ENCODE assay signal across 7 cellular contexts in genomic region chr11:117095301-117096139, GRCh38. TPM values are rescaled to one million over a fixed set of nuclear protein-coding genes. Genes with fewer than 3 reads are reported as not detected.
A peak's percentile ranks its signal among the peaks of the same experiment; 100 is the strongest.
DNase-seq lines count a peak whose midpoint lies in the region; ATAC-seq and TF ChIP-seq lines count a peak whose summit lies in the region.

No MANE protein-coding gene starts in this region.

- H2AFZ ChIP-seq in GM23338 (no peak overlapping the region), PC-3 (ENCODE audit: low read length) (no peak overlapping the region)

- H3K27ac ChIP-seq in GM23338 (ENCODE audit: low read depth), result no peak overlapping the region
- H3K27ac ChIP-seq in PC-3 (ENCODE audit: low read length), result no peak overlapping the region
- peak overlapping the region in 1 of 2 donors; percentile 21 for H3K27ac ChIP-seq in aorta (ENCODE audit: low read depth in 1 of 2, low read length in 2 of 2)

- H4K20me1 ChIP-seq in GM23338 (replicated peaks; ENCODE audit: insufficient read depth) (peaks cover 29% of the 10 kb centered on the region), PC-3 (ENCODE audit: low read length) (peaks cover 53% of the 10 kb centered on the region)

- DNase-seq in GM23338 (ENCODE audit: low spot score) (no peak), PC-3 (peak; percentile 70), endothelial cell (ENCODE audit: low spot score) (no peak), progenitor cell of endocrine pancreas (ENCODE audit: low spot score, unreplicated experiment) (no peak), NCI-H69 (lab: John Stamatoyannopoulos, UW) (no peak), aorta (no peak), SKM-1 (lab: John Stamatoyannopoulos, UW; ENCODE audit: unreplicated experiment) (no peak)

- no peak overlapping the region for H3K27ac Mint-ChIP-seq in GM23338
- H3K27ac Mint-ChIP-seq in endothelial cell (ENCODE audit: unreplicated experiment), result peak overlapping the region; percentile 9
- peak overlapping the region; percentile 95 for H3K27ac Mint-ChIP-seq in progenitor cell of endocrine pancreas

- TF ChIP-seq CTCF in GM23338 (conservative IDR thresholded peaks at IDR 0.05; ENCODE audit: low read depth in 2 of 2) (no peak), PC-3 (conservative IDR thresholded peaks at IDR 0.05; ENCODE audit: low read depth, low read length) (no peak), endothelial cell (IDR thresholded peaks at IDR 0.05; ENCODE audit: unreplicated experiment) (no peak), progenitor cell of endocrine pancreas (IDR thresholded peaks at IDR 0.05; ENCODE audit: unreplicated experiment) (no peak)

- no peaks in the 10 kb centered on the region for H3K36me3 ChIP-seq in GM23338 (ENCODE audit: insufficient read depth)
- H3K36me3 ChIP-seq in PC-3 (ENCODE audit: low read depth, low read length), result no peaks in the 10 kb centered on the region
- H3K36me3 ChIP-seq in aorta (ENCODE audit: control insufficient read depth in 1 of 2, insufficient read depth in 2 of 2, low read length in 1 of 2), result no peaks in the 10 kb centered on the region

- POLR2A ChIA-PET in PC-3 (lab: Charles Lee; ENCODE audit: unreplicated experiment), result interaction anchor here (0.6 kb wide), 1 partner anchor 69 kb away, joined by 4 read pairs; no protein-coding TSS in a partner anchor

- intact Hi-C loops in PC-3 (cut with micrococcal nuclease), result loop anchor here (2.0 kb wide), 1 partner anchor 23 kb away; no protein-coding TSS in a partner anchor
- intact Hi-C loops in aorta (cut with DNase I), result loop anchor here in 1 of 2 donors (10.0 kb wide), 1 partner anchor 111 kb away; no protein-coding TSS in a partner anchor

- H3K36me3 Mint-ChIP-seq in GM23338 (ENCODE audit: low read depth) (peaks cover 15% of the 10 kb centered on the region), endothelial cell (ENCODE audit: low read depth, unreplicated experiment) (peaks cover 4% of the 10 kb centered on the region), progenitor cell of endocrine pancreas (ENCODE audit: insufficient read depth) (peaks cover 7% of the 10 kb centered on the region)

- H3K9me2 ChIP-seq in GM23338 (ENCODE audit: insufficient read depth) (no peaks in the 10 kb centered on the region), PC-3 (replicated peaks; ENCODE audit: low read length) (no peaks in the 10 kb centered on the region)

- peak overlapping the region; percentile 92; the same call in 1 of the 3 replicates for H3K4me3 Mint-ChIP-seq in GM23338
- H3K4me3 Mint-ChIP-seq in endothelial cell (ENCODE audit: unreplicated experiment), result peak overlapping the region; percentile 94
- H3K4me3 Mint-ChIP-seq in progenitor cell of endocrine pancreas (ENCODE audit: low read depth), result peak overlapping the region; percentile 98

- H3F3A ChIP-seq in GM23338 (replicated peaks; ENCODE audit: low read depth) (no peaks in the 10 kb centered on the region), PC-3 (ENCODE audit: low read length, unreplicated experiment) (no peaks in the 10 kb centered on the region)

- H3K4me1 Mint-ChIP-seq in GM23338 (peaks cover 33% of the 10 kb centered on the region), endothelial cell (ENCODE audit: unreplicated experiment) (peaks cover 32% of the 10 kb centered on the region), progenitor cell of endocrine pancreas (ENCODE audit: low read depth) (peaks cover 47% of the 10 kb centered on the region)

- no peak for ATAC-seq in GM23338
- no peak for ATAC-seq in PC-3
- ATAC-seq in aorta (ENCODE audit: low FRiP score), result no peak

- H3K9me3 Mint-ChIP-seq in GM23338, result no peaks in the 10 kb centered on the region; the same call in 1 of the 3 replicates
- no peaks in the 10 kb centered on the region for H3K9me3 Mint-ChIP-seq in endothelial cell (ENCODE audit: unreplicated experiment)
- H3K9me3 Mint-ChIP-seq in progenitor cell of endocrine pancreas (ENCODE audit: low read depth), result peaks cover 2% of the 10 kb centered on the region

- H3K79me2 ChIP-seq in GM23338 (replicated peaks; ENCODE audit: insufficient read depth) (peaks cover 73% of the 10 kb centered on the region), PC-3 (ENCODE audit: low read length) (peaks cover 74% of the 10 kb centered on the region)

- H3K9ac ChIP-seq in PC-3 (ENCODE audit: low read length), result no peak overlapping the region

- CTCF ChIA-PET in PC-3 (lab: Charles Lee), result no interaction called here

- H3K4me2 ChIP-seq in GM23338, result peak overlapping the region; percentile 95
- H3K4me2 ChIP-seq in PC-3 (ENCODE audit: low read length), result peak overlapping the region; percentile 94

- BruUV-seq in PC-3 (replicated peaks; lab: Mats Ljungman, UMichigan), result no TSS peak

- H3K4me3 ChIP-seq in GM23338 (peak overlapping the region; percentile 92), PC-3 (ENCODE audit: low read length) (peak overlapping the region; percentile 95), aorta (ENCODE audit: low read length in 2 of 2) (no peak overlapping the region)

- H3K4me1 ChIP-seq in GM23338 (ENCODE audit: insufficient read depth), result peaks cover 23% of the 10 kb centered on the region
- H3K4me1 ChIP-seq in PC-3 (ENCODE audit: insufficient read depth, low read length), result peaks cover 46% of the 10 kb centered on the region
- H3K4me1 ChIP-seq in aorta (ENCODE audit: control insufficient read depth in 1 of 2, insufficient read depth in 2 of 2, low read length in 2 of 2), result peaks cover 3 to 4% of the 10 kb centered on the region in 2 donors

- WGBS in aorta, 2 donors, result 39 to 49% methylated on average over 9 of the region's 9 CpGs

- H3K27me3 Mint-ChIP-seq in GM23338 (ENCODE audit: insufficient read depth, low read depth, poor library complexity), result peaks cover 12% of the 10 kb centered on the region
- peaks cover 3% of the 10 kb centered on the region for H3K27me3 Mint-ChIP-seq in endothelial cell (ENCODE audit: unreplicated experiment)
- H3K27me3 Mint-ChIP-seq in progenitor cell of endocrine pancreas, result no peaks in the 10 kb centered on the region

- no peaks in the 10 kb centered on the region for H3K9me3 ChIP-seq in PC-3 (ENCODE audit: low read length)
- H3K9me3 ChIP-seq in aorta (ENCODE audit: control insufficient read depth, low read length), result no peaks in the 10 kb centered on the region

- H3K27me3 ChIP-seq in GM23338 (ENCODE audit: insufficient read depth) (no peaks in the 10 kb centered on the region), PC-3 (ENCODE audit: low read length) (no peaks in the 10 kb centered on the region), aorta (ENCODE audit: control insufficient read depth in 1 of 2, insufficient read depth in 2 of 2, low read length in 1 of 2) (no peaks in the 10 kb centered on the region)

TF ChIP-seq in GM23338, 12 proteins besides CTCF, POLR2A, EP300 and RAD21 (continues in another document):
- TF ChIP-seq EZH2 (IDR thresholded peaks at IDR 0.05; ENCODE audit: low read depth, unreplicated experiment) (no peak), ZNF114 (CRISPR knock-in tag; IDR thresholded peaks at IDR 0.05) (no peak), JUNB (IDR thresholded peaks at IDR 0.05; ENCODE audit: unreplicated experiment) (no peak), ZNF331 (CRISPR knock-in tag; IDR thresholded peaks at IDR 0.05; ENCODE audit: low read depth) (no peak), REST (IDR thresholded peaks at IDR 0.05; ENCODE audit: unreplicated experiment) (no peak), NANOG (IDR thresholded peaks at IDR 0.05; ENCODE audit: borderline replicate concordance) (no peak), CREB1 (CRISPR knock-in tag; IDR thresholded peaks at IDR 0.05; ENCODE audit: low read depth) (no peak)

RNA-seq across cellular contexts. Expression of gene SIK3, which starts 2.7 kb away (rescaled TPM):
- 27.8 and 33.9 TPM in 2 replicates for total RNA-seq in GM23338 (2014; rRNA removed; shearing (Covaris generic))
- 6.1 and 7.3 TPM in 2 replicates for polyA plus RNA-seq in GM23338 (2016; fragmentation: Nextera tagmentation; extraction: Ambion mirVana)
- 14.5 and 17.4 TPM in 2 replicates for total RNA-seq in PC-3 (2014; rRNA removed)
- total RNA-seq in endothelial cell (ENCODE audit: unreplicated experiment), result 29.4 TPM
- 61.0 and 68.0 TPM in 2 replicates for total RNA-seq in progenitor cell of endocrine pancreas
- 10 to 100 TPM; 59.2 to 64.2 TPM for total RNA-seq in aorta
- polyA plus RNA-seq in aorta, result 10 to 100 TPM in 1 of 2 donors, 1 to 10 TPM in 1; 6.4 to 18.8 TPM

RNA-seq across cellular contexts. Expression of gene PAFAH1B2, which starts 48.6 kb away (rescaled TPM):
- 143 and 148 TPM in 2 replicates for total RNA-seq in GM23338 (2014; rRNA removed; shearing (Covaris generic))
- polyA plus RNA-seq in GM23338 (2016; fragmentation: Nextera tagmentation; extraction: Ambion mirVana) (74.1 and 87.5 TPM in 2 replicates), aorta (10 to 100 TPM; 18.2 to 20.5 TPM)
- total RNA-seq in PC-3 (2014; rRNA removed) (88.6 and 91.6 TPM in 2 replicates), endothelial cell (ENCODE audit: unreplicated experiment) (87.4 TPM), progenitor cell of endocrine pancreas (116 and 121 TPM in 2 replicates), aorta (10 to 100 TPM; 69.9 to 73.5 TPM)

Comparison
In these comparisons a context has a peak if more than half of its experiments do, and no peak if none do; other contexts are left out.
1. H3K4me3 ChIP-seq: peak in GM23338 (single experiment) and PC-3 (single experiment); none in aorta (0 of 2).
2. Peak in every context shown above with its lines, with median percentiles within 50 percentile points of each other: H3K4me3 Mint-ChIP-seq.